In genomic region chr1:109485001-109485400, GRCh38 we compare ENCODE assay signal across 1 cellular context.
TF ChIP-seq lines count a peak whose summit lies in the region.

No MANE protein-coding gene starts in this region.

TF ChIP-seq in GM12878, 131 proteins besides CTCF, POLR2A, EP300 and RAD21:
- TF ChIP-seq YY1 (IDR thresholded peaks at IDR 0.05; ENCODE audit: low read depth, low read length) (0 out of 2 replicates have a peak, but pooled peaks have one; percentile 27), REST (IDR thresholded peaks at IDR 0.05; ENCODE audit: low read depth, low read length) (no peak), JUNB (IDR thresholded peaks at IDR 0.05) (0 out of 2 replicates have a peak, but pooled peaks have one; percentile 17), EGR1 (IDR thresholded peaks at IDR 0.05; ENCODE audit: borderline replicate concordance in 1 of 2, low read depth in 2 of 2, low read length in 2 of 2) (0 out of 3 replicates have a peak, but pooled peaks of 1 of the 2 experiments have one; percentile 13), MEF2B (IDR thresholded peaks at IDR 0.05; ENCODE audit: partially characterized antibody, poor library complexity, severe bottlenecking) (peak; percentile 79)
